ENCODE assay signal across 8 cellular contexts in the genomic region with DNA sequence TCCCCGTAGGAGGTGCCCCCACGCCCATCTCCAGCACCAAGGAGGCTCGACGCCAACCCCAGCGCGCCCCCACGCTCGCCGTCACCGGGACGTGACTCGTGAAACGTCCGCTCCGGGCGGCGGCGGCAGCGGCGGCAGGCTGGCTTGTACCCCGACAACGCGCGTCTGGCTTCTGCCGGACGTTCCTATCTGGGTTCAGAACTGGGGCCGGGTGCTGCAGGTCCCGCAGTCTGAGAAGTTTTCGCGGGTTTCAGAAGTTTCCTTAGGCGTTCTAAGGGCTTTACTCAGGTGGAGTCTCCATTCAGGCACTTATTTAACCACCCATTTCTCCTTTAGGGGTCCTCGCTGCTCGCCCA. TPM values are rescaled to one million over a fixed set of nuclear protein-coding genes. Genes with fewer than 3 reads are reported as not detected.
DNase-seq lines count a peak whose midpoint lies in the region; ATAC-seq and TF ChIP-seq lines count a peak whose summit lies in the region.

No MANE protein-coding gene starts in this region.

- peaks cover 5% of the 10 kb centered on the region for H3K36me3 ChIP-seq in mucosa of descending colon (ENCODE audit: low read depth)

- TF ChIP-seq CTCF in mucosa of descending colon (IDR thresholded peaks at IDR 0.05): peak; percentile 6

- peak overlapping the region; percentile 75 for H3K4me3 ChIP-seq in mucosa of descending colon

- intact Hi-C loops in mucosa of descending colon (cut with DNase I, micrococcal nuclease): no loop called here

- H3K9me3 ChIP-seq in mucosa of descending colon: no peaks in the 10 kb centered on the region

- peak; percentile 35 for ATAC-seq in HG02571 (IDR thresholded peaks at IDR 0.05; ENCODE audit: unreplicated experiment)
- ATAC-seq in mucosa of descending colon: peak; percentile 53

- DNase-seq in NCI-H1417 (lab: John Stamatoyannopoulos, UW) (peak in 2 of 3 experiments; percentile 90 to 94), NCI-H1417 treated with DMSO at 0.1 percent for 48 hours (lab: John Stamatoyannopoulos, UW) (no peak), NCI-H128 (lab: John Stamatoyannopoulos, UW; ENCODE audit: unreplicated experiment) (peak; percentile 67), mucosa of descending colon (peak; percentile 86 to 92 (median 92))
- DNase-seq in activated CD4-positive, alpha-beta T cell treated with anti-CD3 and anti-CD28 coated beads, Interleukin-2, amount 50 U/mL, for 24 hours (ENCODE audit: low read depth in 1 of 2, low spot score in 1 of 2): peak; percentile 63 to 77
- peak; percentile 72 for DNase-seq in effector CD4-positive, alpha-beta T cell
- DNase-seq in stimulated activated CD8-positive, alpha-beta memory T cell treated with anti-CD3 and anti-CD28 coated beads, Interleukin-4, amount 100 ng/mL, for 24 hours (ENCODE audit: low read depth): peak; percentile 76

- H3K4me1 ChIP-seq in mucosa of descending colon (ENCODE audit: low read depth): peaks cover 40% of the 10 kb centered on the region

RNA-seq across cellular contexts. Expression of a gene that starts 0.7 kb away (rescaled TPM):
- total RNA-seq in mucosa of descending colon: 100 to 1,000 TPM in 1 of 3 donors, 10 to 100 TPM in 2; 70.7 to 151 (median 75.6) TPM

RNA-seq across cellular contexts. Expression of a gene that starts 42.5 kb away (rescaled TPM):
- total RNA-seq in mucosa of descending colon: 10 to 100 TPM in 2 of 3 donors, 1 to 10 TPM in 1; 6.7 to 15.1 (median 10.3) TPM
